In genomic region chr13:109751477-109751876, GRCh38 we compare ENCODE assay signal across 16 cellular contexts.
"Had no signal": no experiment of that assay in that cellular context is flagged by ENCODE, and none has a peak within 500 bp of the region (broad histone marks: within the 10 kb centered on the region; RNA-seq: fewer than 3 reads in every experiment).

No MANE protein-coding gene starts in this region.

- H3K9me3 Mint-ChIP-seq: naive thymus-derived CD8-positive, alpha-beta T cell had no signal

- H3K4me3 ChIP-seq: heart left ventricle, stomach, thoracic aorta had no signal

- DNase-seq: effector memory CD4-positive, alpha-beta T cell; heart left ventricle; hippocampal formation; left colon; naive thymus-derived CD8-positive, alpha-beta T cell; posterior cingulate gyrus; right cardiac atrium; small intestine; stimulated activated CD4-positive, alpha-beta T cell treated with anti-CD3 and anti-CD28 coated beads, Interleukin-12 subunit alpha, Interleukin-12 subunit beta, amount 100 ng/mL, for 4 hours; stimulated activated naive CD4-positive, alpha-beta T cell; stomach; substantia nigra; trophoblast cell had no signal

- ATAC-seq: esophagus mucosa, heart left ventricle, left colon, right cardiac atrium had no signal

- H3K27me3 ChIP-seq: heart left ventricle, neutrophil, stomach had no signal

- H3K27ac ChIP-seq: heart left ventricle, stomach, thoracic aorta had no signal

- H3K9me3 ChIP-seq: heart left ventricle, neutrophil, stomach, thoracic aorta had no signal
